28 cellular contexts compared by ENCODE assay signal in genomic region chr6:138830273-138830672, GRCh38. TPM values are rescaled to one million over a fixed set of nuclear protein-coding genes. Genes with fewer than 3 reads are reported as not detected.
"Had no signal": no experiment of that assay in that cellular context is flagged by ENCODE, and none has a peak within 500 bp of the region (broad histone marks: within the 10 kb centered on the region; RNA-seq: fewer than 3 reads in every experiment).

No MANE protein-coding gene starts in this region.

- H3K9me3 Mint-ChIP-seq: natural killer cell had no signal

- H3K36me3 ChIP-seq: lower lobe of right lung, neural progenitor cell, neutrophil, right lobe of liver, stomach, thyroid gland, transverse colon, upper lobe of left lung, vagina had no signal

- ATAC-seq: left cardiac atrium; left lobe of liver; lower lobe of right lung; natural killer cell; psoas muscle; right lobe of liver; stimulated activated naive B cell treated with anti-CD40 and anti-IgM and Interleukin-4, amounts not matched to agents 10 μg/mL and 1 μg/mL and 100 μg/mL, for 72 hours; stimulated activated naive CD8-positive, alpha-beta T cell treated with anti-CD3 and anti-CD28 coated beads, Interleukin-15, Interleukin-2, amounts not matched to agents 100 U/mL and 50 U/mL, for 24 hours had no signal

- H3K27me3 ChIP-seq: neural progenitor cell, neutrophil, right lobe of liver, stomach, testis, thyroid gland, transverse colon, upper lobe of left lung, vagina had no signal

- H3K4me3 Mint-ChIP-seq: natural killer cell; nephron progenitor cell; neural progenitor cell; stimulated activated naive B cell treated with anti-CD40 and anti-IgM and Interleukin-4, amounts not matched to agents 10 μg/mL and 1 μg/mL and 100 μg/mL, for 72 hours had no signal

- H3K4me3 ChIP-seq: lower lobe of right lung, neural progenitor cell, psoas muscle, right lobe of liver, smooth muscle cell, stomach, testis, thyroid gland, transverse colon, upper lobe of left lung, vagina had no signal

- H3K27ac Mint-ChIP-seq: natural killer cell; nephron progenitor cell; neural progenitor cell; stimulated activated naive B cell treated with anti-CD40 and anti-IgM and Interleukin-4, amounts not matched to agents 10 μg/mL and 1 μg/mL and 100 μg/mL, for 72 hours had no signal

- H3K4me1 Mint-ChIP-seq: nephron progenitor cell; stimulated activated naive B cell treated with anti-CD40 and anti-IgM and Interleukin-4, amounts not matched to agents 10 μg/mL and 1 μg/mL and 100 μg/mL, for 72 hours had no signal

- H3K79me2 ChIP-seq: parathyroid adenoma had no signal

- DNase-seq: hippocampal formation; kidney glomerular epithelial cell; left cardiac atrium; lower lobe of right lung; mammary epithelial cell; mesenchymal stem cell; natural killer cell; nephron progenitor cell; occipital lobe; psoas muscle; right lobe of liver; stimulated activated CD4-positive, alpha-beta T cell treated with anti-CD3 and anti-CD28 coated beads, Interleukin-1b, Interleukin-23, amount 100 ng/mL, for 48 hours; stimulated activated CD4-positive, alpha-beta T cell treated with anti-CD3 and anti-CD28 coated beads, Interleukin-2, amount 100 ng/mL, for 48 hours; stimulated activated CD4-positive, alpha-beta T cell treated with anti-CD3 and anti-CD28 coated beads, Interleukin-4, amount 100 ng/mL, for 4 hours; stimulated activated naive B cell treated with anti-CD40 and anti-IgM and Interleukin-4, amounts not matched to agents 10 μg/mL and 1 μg/mL and 100 μg/mL, for 72 hours; stimulated activated naive CD8-positive, alpha-beta T cell treated with anti-CD3 and anti-CD28 coated beads, Interleukin-15, Interleukin-2, amounts not matched to agents 100 U/mL and 50 U/mL, for 24 hours; stomach; testis; thyroid gland; transverse colon; upper lobe of left lung had no signal

- H3K27me3 Mint-ChIP-seq: stimulated activated naive B cell treated with anti-CD40 and anti-IgM and Interleukin-4, amounts not matched to agents 10 μg/mL and 1 μg/mL and 100 μg/mL, for 72 hours had no signal

- H3K36me3 Mint-ChIP-seq: natural killer cell; neural progenitor cell; stimulated activated naive B cell treated with anti-CD40 and anti-IgM and Interleukin-4, amounts not matched to agents 10 μg/mL and 1 μg/mL and 100 μg/mL, for 72 hours had no signal

- H2AFZ ChIP-seq: neural progenitor cell, parathyroid adenoma had no signal

- H3K27ac ChIP-seq: lower lobe of right lung, neural progenitor cell, neutrophil, parathyroid adenoma, psoas muscle, right lobe of liver, stomach, testis, thyroid gland, transverse colon, upper lobe of left lung, vagina had no signal

- H3K4me1 ChIP-seq: lower lobe of right lung, neural progenitor cell, parathyroid adenoma, psoas muscle, right lobe of liver, vagina had no signal

- H3K4me2 ChIP-seq: neural progenitor cell, smooth muscle cell had no signal

- H3K9me3 ChIP-seq: lower lobe of right lung, neutrophil, right lobe of liver, stomach, testis, thyroid gland, transverse colon, upper lobe of left lung, vagina had no signal

RNA-seq across cellular contexts. Expression of gene ECT2L, which starts 34.4 kb away (rescaled TPM):
- total RNA-seq: left lobe of liver, osteocyte, psoas muscle, right lobe of liver, smooth muscle cell, vagina had no signal
- polyA plus RNA-seq: mammary epithelial cell had no signal
